ENCODE assay signal across 26 cellular contexts in genomic region chr14:38770245-38770644, GRCh38.
"Had no signal": no experiment of that assay in that cellular context is flagged by ENCODE, and none has a peak within 500 bp of the region (broad histone marks: within the 10 kb centered on the region; RNA-seq: fewer than 3 reads in every experiment).

No MANE protein-coding gene starts in this region.

- H3K27ac Mint-ChIP-seq: activated B cell treated with CpG ODN at 0.5 μM for 24 hours; activated CD4-positive, alpha-beta memory T cell treated with anti-CD3 and anti-CD28 coated beads, Interleukin-2, amount 10 ng/mL, durations not matched to agents 7 days and 5 days; activated CD4-positive, alpha-beta T cell treated with anti-CD3 and anti-CD28 coated beads, Interleukin-2, amount 10 ng/mL, durations not matched to agents 7 days and 5 days; activated naive CD8-positive, alpha-beta T cell; activated T-helper 17 cell treated with anti-CD3 and anti-CD28 coated beads, Interleukin-2, amount 50 U/mL, for 72 hours; T-helper 17 cell; T-helper 2 cell treated with Interferon-gamma antibody and Interleukin-4, amounts not matched to agents 5 μg/mL and 100 μg/mL, for 36 hours had no signal

- H3K36me3 ChIP-seq: brain microvascular endothelial cell, esophagus squamous epithelium, gastroesophageal sphincter, WERI-Rb-1 had no signal

- H3K4me3 Mint-ChIP-seq: activated B cell treated with CpG ODN at 0.5 μM for 24 hours; activated CD4-positive, alpha-beta memory T cell treated with anti-CD3 and anti-CD28 coated beads, Interleukin-2, amount 10 ng/mL, durations not matched to agents 7 days and 5 days; activated CD4-positive, alpha-beta T cell treated with anti-CD3 and anti-CD28 coated beads, Interleukin-2, amount 10 ng/mL, durations not matched to agents 7 days and 5 days; activated naive CD8-positive, alpha-beta T cell; activated T-cell treated with anti-CD3 and anti-CD28 coated beads, Interleukin-2, amount 50 U/mL, for 4 hours; activated T-helper 17 cell treated with anti-CD3 and anti-CD28 coated beads, Interleukin-2, amount 50 U/mL, for 72 hours; central memory CD8-positive, alpha-beta T cell; T-helper 17 cell; T-helper 2 cell treated with Interferon-gamma antibody and Interleukin-4, amounts not matched to agents 5 μg/mL and 100 μg/mL, for 36 hours had no signal

- H3K4me3 ChIP-seq: esophagus squamous epithelium, gastroesophageal sphincter had no signal

- ATAC-seq: activated CD4-positive, CD25-positive, alpha-beta regulatory T cell treated with anti-CD3 and anti-CD28 coated beads, Interleukin-2, amount 50 U/mL, for 24 hours; activated T-cell treated with anti-CD3 and anti-CD28 coated beads, Interleukin-2, amount 50 U/mL, for 4 hours; activated T-helper 17 cell treated with anti-CD3 and anti-CD28 coated beads, Interleukin-2, amount 50 U/mL, for 72 hours; gastroesophageal sphincter; T-helper 17 cell had no signal

- H3K4me1 ChIP-seq: esophagus squamous epithelium, gastroesophageal sphincter had no signal

- DNase-seq: activated B cell treated with CpG ODN at 0.5 μM for 24 hours; activated CD4-positive, alpha-beta memory T cell treated with anti-CD3 and anti-CD28 coated beads, Interleukin-2, amount 10 ng/mL, durations not matched to agents 7 days and 5 days; activated CD4-positive, alpha-beta T cell treated with anti-CD3 and anti-CD28 coated beads, Interleukin-2, amount 10 ng/mL, durations not matched to agents 7 days and 5 days; activated CD4-positive, alpha-beta T cell treated with anti-CD3 and anti-CD28 coated beads, Interleukin-2, amount 50 U/mL, for 4 hours; activated effector memory CD4-positive, alpha-beta T cell treated with Interleukin-2 at 50 U/mL for 16 hours; activated gamma-delta T cell treated with Interleukin-2 at 50 U/mL for 16 hours; activated naive CD4-positive, alpha-beta T cell treated with anti-CD3 and anti-CD28 coated beads, Interleukin-2, amount 50 U/mL, for 16 hours; activated naive CD4-positive, alpha-beta T cell treated with Interleukin-2 at 50 U/mL for 16 hours; activated T-cell treated with anti-CD3 and anti-CD28 coated beads, Interleukin-2, amount 50 U/mL, for 4 hours; amniotic stem cell; anterior cingulate cortex; brain microvascular endothelial cell; effector CD8-positive, alpha-beta T cell; esophagus squamous epithelium; foreskin melanocyte; T-helper 1 cell; T-helper 17 cell; T1000; WERI-Rb-1 had no signal

- H3K27me3 ChIP-seq: brain microvascular endothelial cell, esophagus squamous epithelium, gastroesophageal sphincter had no signal

- H3K27me3 Mint-ChIP-seq: activated B cell treated with CpG ODN at 0.5 μM for 24 hours; activated CD4-positive, alpha-beta memory T cell treated with anti-CD3 and anti-CD28 coated beads, Interleukin-2, amount 10 ng/mL, durations not matched to agents 7 days and 5 days; activated CD4-positive, alpha-beta T cell treated with anti-CD3 and anti-CD28 coated beads, Interleukin-2, amount 10 ng/mL, durations not matched to agents 7 days and 5 days; activated naive CD8-positive, alpha-beta T cell had no signal

- H3K36me3 Mint-ChIP-seq: activated naive CD8-positive, alpha-beta T cell had no signal

- H3K4me1 Mint-ChIP-seq: activated B cell treated with CpG ODN at 0.5 μM for 24 hours; activated CD4-positive, alpha-beta memory T cell treated with anti-CD3 and anti-CD28 coated beads, Interleukin-2, amount 10 ng/mL, durations not matched to agents 7 days and 5 days; activated CD4-positive, alpha-beta T cell treated with anti-CD3 and anti-CD28 coated beads, Interleukin-2, amount 10 ng/mL, durations not matched to agents 7 days and 5 days; activated T-helper 17 cell treated with anti-CD3 and anti-CD28 coated beads, Interleukin-2, amount 50 U/mL, for 72 hours; central memory CD8-positive, alpha-beta T cell; T-helper 17 cell had no signal

- H3K27ac ChIP-seq: brain microvascular endothelial cell, epithelial cell of prostate, esophagus squamous epithelium, gastroesophageal sphincter, WERI-Rb-1 had no signal

- H3K9me3 Mint-ChIP-seq: activated B cell treated with CpG ODN at 0.5 μM for 24 hours; activated CD4-positive, alpha-beta memory T cell treated with anti-CD3 and anti-CD28 coated beads, Interleukin-2, amount 10 ng/mL, durations not matched to agents 7 days and 5 days; T-helper 2 cell treated with Interferon-gamma antibody and Interleukin-4, amounts not matched to agents 5 μg/mL and 100 μg/mL, for 36 hours had no signal

- H3K9me3 ChIP-seq: esophagus squamous epithelium, gastroesophageal sphincter had no signal
